ENCODE assay signal across 16 cellular contexts in genomic region chr7:104890216-104890615, GRCh38.
DNase-seq lines count a peak whose midpoint lies in the region; ATAC-seq, FAIRE-seq and TF ChIP-seq lines count a peak whose summit lies in the region.
"Had no signal": no experiment of that assay in that cellular context is flagged by ENCODE, and none has a peak within 500 bp of the region (broad histone marks: within the 10 kb centered on the region; RNA-seq: fewer than 3 reads in every experiment).

No MANE protein-coding gene starts in this region.

- H3K79me1 ChIP-seq in H1 (ENCODE audit: low read depth, low read length), result no peaks in the 10 kb centered on the region

- H3K4me2 ChIP-seq in H1 (ENCODE audit: insufficient read depth in 1 of 2, low read depth in 2 of 2, low read length in 2 of 2), result no peak overlapping the region
- H3K4me2 ChIP-seq in neural progenitor cell, result no peak overlapping the region

- no peaks in the 10 kb centered on the region for H3K36me3 ChIP-seq in H1 (ENCODE audit: control insufficient read depth in 2 of 4, insufficient read depth in 4 of 4, low read length in 3 of 4)
- H3K36me3 ChIP-seq in neural progenitor cell, result no peaks in the 10 kb centered on the region

- H3K4me1 Mint-ChIP-seq in WTC11 (peaks cover 7% of the 10 kb centered on the region), neural progenitor cell (peaks cover 10% of the 10 kb centered on the region)
- no peaks in the 10 kb centered on the region for H3K4me1 Mint-ChIP-seq in activated CD4-positive, alpha-beta T cell treated with anti-CD3 and anti-CD28 coated beads, Interleukin-2, amount 10 ng/mL, durations not matched to agents 24 days and 14 days
- H3K4me1 Mint-ChIP-seq: CD4-positive, alpha-beta memory T cell had no signal

- H2AFZ ChIP-seq in H1 (ENCODE audit: low read length) (peak overlapping the region; percentile 96), neural progenitor cell (replicated peaks) (peak overlapping the region; percentile 52)

- no peak overlapping the region for H2BK5ac ChIP-seq in H1 (ENCODE audit: low read depth, low read length)

- H3K9me3 Mint-ChIP-seq in WTC11, result peaks cover 7% of the 10 kb centered on the region
- no peaks in the 10 kb centered on the region for H3K9me3 Mint-ChIP-seq in neural progenitor cell
- H3K9me3 Mint-ChIP-seq in activated CD4-positive, alpha-beta T cell treated with anti-CD3 and anti-CD28 coated beads, Interleukin-2, amount 10 ng/mL, durations not matched to agents 24 days and 14 days, result no peaks in the 10 kb centered on the region
- H3K9me3 Mint-ChIP-seq: CD4-positive, alpha-beta memory T cell; H9 had no signal

- H3K4me3 Mint-ChIP-seq in WTC11, result no peak overlapping the region
- H3K4me3 Mint-ChIP-seq in neural progenitor cell, result no peak overlapping the region
- H3K4me3 Mint-ChIP-seq in activated CD4-positive, alpha-beta T cell treated with anti-CD3 and anti-CD28 coated beads, Interleukin-2, amount 10 ng/mL, durations not matched to agents 24 days and 14 days, result no peak overlapping the region
- H3K4me3 Mint-ChIP-seq: CD4-positive, alpha-beta memory T cell; H9 had no signal

- no peak overlapping the region for H3K23ac ChIP-seq in H1 (ENCODE audit: insufficient read length)

- TF ChIP-seq CTCF in WTC11 (IDR thresholded peaks at IDR 0.05) (no peak), H1 (IDR thresholded peaks at IDR 0.05; ENCODE audit: control extremely low read depth in 1 of 3, insufficient read depth in 1 of 3, low read depth in 1 of 3, low read length in 3 of 3) (no peak), neural progenitor cell (IDR thresholded peaks at IDR 0.05) (no peak)

- H3K27me3 Mint-ChIP-seq in WTC11 (ENCODE audit: low read depth) (peaks cover 5% of the 10 kb centered on the region; the same call in 1 of the 2 replicates), neural progenitor cell (ENCODE audit: insufficient read depth, low read depth) (peaks cover 1% of the 10 kb centered on the region)
- H3K27me3 Mint-ChIP-seq in activated CD4-positive, alpha-beta T cell treated with anti-CD3 and anti-CD28 coated beads, Interleukin-2, amount 10 ng/mL, durations not matched to agents 24 days and 14 days, result peaks cover 16% of the 10 kb centered on the region

- H3K4ac ChIP-seq in H1 (replicated peaks; ENCODE audit: insufficient read length, low read depth, low read length), result no peak overlapping the region

- TF ChIP-seq RAD21 in H1 (IDR thresholded peaks at IDR 0.05 in 1 of 2, conservative IDR thresholded peaks at IDR 0.05 in 1 of 2; ENCODE audit: low read depth in 2 of 2, low read length in 2 of 2), result no peak

- peak; percentile 55 for ATAC-seq in WTC11
- no peak for ATAC-seq in GM18861 (IDR thresholded peaks at IDR 0.05; ENCODE audit: unreplicated experiment)
- ATAC-seq: HCT116 had no signal

- no peak overlapping the region for H4K91ac ChIP-seq in H1 (replicated peaks; ENCODE audit: insufficient read length, low read length)

- H3K9me3 ChIP-seq in H1 (ENCODE audit: insufficient read depth in 2 of 2, low read depth in 1 of 2, low read length in 1 of 2) (no peaks in the 10 kb centered on the region), neural progenitor cell (ENCODE audit: low read depth) (no peaks in the 10 kb centered on the region)

- H3F3A ChIP-seq in neural progenitor cell (ENCODE audit: low read depth), result no peaks in the 10 kb centered on the region

- H3K27me3 ChIP-seq in H1 (replicated peaks in 1 of 4; ENCODE audit: control insufficient read depth in 3 of 4, extremely low read depth in 1 of 4, insufficient read depth in 3 of 4, low read length in 3 of 4) (no peaks in the 10 kb centered on the region), neural progenitor cell (no peaks in the 10 kb centered on the region)

- no peaks in the 10 kb centered on the region for H3K23me2 ChIP-seq in H1 (ENCODE audit: low read depth, low read length)

- no peak overlapping the region for H2BK20ac ChIP-seq in H1 (ENCODE audit: low read length)

- no peak overlapping the region for H3K56ac ChIP-seq in H1 (replicated peaks; ENCODE audit: insufficient read length, low read depth, low read length)

- DNase-seq in WTC11 (ENCODE audit: low spot score), result no peak
- no peak for DNase-seq in H1 (ENCODE audit: low read depth in 1 of 2, low spot score in 2 of 2)
- DNase-seq in neural progenitor cell (ENCODE audit: low spot score), result no peak
- no peak for DNase-seq in activated CD4-positive, alpha-beta T cell treated with anti-CD3 and anti-CD28 coated beads, Interleukin-2, amount 10 ng/mL, durations not matched to agents 24 days and 14 days
- no peak for DNase-seq in NCI-H2029 treated with DMSO at 0.1 percent for 48 hours (lab: John Stamatoyannopoulos, UW)
- DNase-seq: C1 segment of cervical spinal cord; Calu3; CD4-positive, alpha-beta memory T cell; COR-L47; DMS53; DMS79 treated with DMSO at 0.1 percent for 48 hours; H9 had no signal

- no peak overlapping the region for H2BK120ac ChIP-seq in H1 (replicated peaks; ENCODE audit: low read depth, low read length)

- H2AK5ac ChIP-seq in H1 (ENCODE audit: low read depth, low read length), result no peak overlapping the region

- H4K20me1 ChIP-seq in H1 (replicated peaks in 1 of 2; ENCODE audit: control insufficient read depth in 1 of 2, insufficient read depth in 2 of 2, low read length in 2 of 2), result no peaks in the 10 kb centered on the region
- H4K20me1 ChIP-seq in neural progenitor cell (ENCODE audit: low read depth), result no peaks in the 10 kb centered on the region

- TF ChIP-seq EP300 in H1 (IDR thresholded peaks at IDR 0.05; ENCODE audit: borderline replicate concordance in 1 of 2, low read depth in 2 of 2, low read length in 2 of 2), result no peak

- intact Hi-C loops in activated CD4-positive, alpha-beta T cell treated with anti-CD3 and anti-CD28 coated beads, Interleukin-2, amount 10 ng/mL, durations not matched to agents 24 days and 14 days (cut with micrococcal nuclease), result no loop called here

- H2BK15ac ChIP-seq in H1 (ENCODE audit: low read length), result no peak overlapping the region

- no peak for TF ChIP-seq POLR2A in H1 (IDR thresholded peaks at IDR 0.05; ENCODE audit: control extremely low read depth in 1 of 2, low read depth in 2 of 2, low read length in 2 of 2)

- H3K4me1 ChIP-seq in H1 (replicated peaks in 1 of 4; ENCODE audit: control insufficient read depth in 3 of 4, insufficient read depth in 4 of 4, low read length in 3 of 4) (no peaks in the 10 kb centered on the region), neural progenitor cell (peaks cover 9% of the 10 kb centered on the region)

- H3K18ac ChIP-seq in H1 (ENCODE audit: extremely low read depth, low read length), result no peak overlapping the region

- H3K27ac ChIP-seq in H1 (ENCODE audit: low read depth, low read length) (no peak overlapping the region), neural progenitor cell (no peak overlapping the region)

- POLR2A ChIA-PET in WTC11 (lab: Charles Lee), result no interaction called here
- POLR2A ChIA-PET in H1 (lab: Charles Lee; ENCODE audit: partially characterized antibody), result no interaction called here

- no peak overlapping the region for H3K14ac ChIP-seq in H1 (ENCODE audit: insufficient read length)

- FAIRE-seq in H1 (lab: Jason Lieb, UNC), result no peak
- FAIRE-seq: G401.6, GM18507 had no signal

- H3K79me2 ChIP-seq in H1 (ENCODE audit: control insufficient read depth in 1 of 2, insufficient read depth in 2 of 2, low read length in 2 of 2) (no peaks in the 10 kb centered on the region), neural progenitor cell (ENCODE audit: low read depth) (no peaks in the 10 kb centered on the region)

- H4K5ac ChIP-seq in H1 (ENCODE audit: insufficient read length, low read depth, low read length), result no peak overlapping the region

- CTCF ChIA-PET in WTC11 (lab: Charles Lee), result interaction anchor here (0.9 kb wide), 1 partner anchor 42 kb away, joined by 3 read pairs; no protein-coding TSS in a partner anchor
- CTCF ChIA-PET in H1 (lab: Charles Lee; ENCODE audit: partially characterized antibody), result interaction anchor here (0.8 to 2.4 kb wide), 5 partner anchors 27 to 247 kb away, joined by 3 to 10 read pairs (median 3); no protein-coding TSS in a partner anchor

- H4K8ac ChIP-seq in H1 (ENCODE audit: extremely low read depth, insufficient read depth, low read length), result no peak overlapping the region

- WGBS in H1 (ENCODE audit: extremely low coverage in 1 of 2, insufficient coverage in 1 of 2, insufficient read length in 1 of 2, insufficient replicate concordance in 2 of 2, low coverage in 1 of 2, low lambda C conversion rate in 2 of 2, missing lambda C conversion rate in 1 of 2), 2 experiments, result 80% methylated on average over 5 of the region's 5 CpGs; no CpG with 5 or more reads in 1 of the 2 experiments

- no peaks in the 10 kb centered on the region for H3K36me3 Mint-ChIP-seq in WTC11
- H3K36me3 Mint-ChIP-seq in neural progenitor cell, result no peaks in the 10 kb centered on the region
- H3K36me3 Mint-ChIP-seq in activated CD4-positive, alpha-beta T cell treated with anti-CD3 and anti-CD28 coated beads, Interleukin-2, amount 10 ng/mL, durations not matched to agents 24 days and 14 days (ENCODE audit: low read depth), result no peaks in the 10 kb centered on the region
- H3K36me3 Mint-ChIP-seq: CD4-positive, alpha-beta memory T cell had no signal

- H3K4me3 ChIP-seq in H1 (ENCODE audit: extremely low read depth in 1 of 4, insufficient read depth in 2 of 4, low read depth in 3 of 4, low read length in 4 of 4), result no peak overlapping the region
- H3K4me3 ChIP-seq in neural progenitor cell, result no peak overlapping the region

- H3K27ac Mint-ChIP-seq in WTC11 (no peak overlapping the region), neural progenitor cell (no peak overlapping the region)
- H3K27ac Mint-ChIP-seq in activated CD4-positive, alpha-beta T cell treated with anti-CD3 and anti-CD28 coated beads, Interleukin-2, amount 10 ng/mL, durations not matched to agents 24 days and 14 days, result no peak overlapping the region
- H3K27ac Mint-ChIP-seq: CD4-positive, alpha-beta memory T cell; H9 had no signal

- no peak overlapping the region for H2BK12ac ChIP-seq in H1 (ENCODE audit: low read depth, low read length)

- H3K9ac ChIP-seq in H1 (replicated peaks in 1 of 4; ENCODE audit: extremely low read depth in 1 of 4, low read depth in 3 of 4, low read length in 3 of 4), result no peak overlapping the region
- no peak overlapping the region for H3K9ac ChIP-seq in neural progenitor cell

TF ChIP-seq in H1, 55 proteins besides CTCF, POLR2A, EP300 and RAD21:
- TF ChIP-seq GABPA (IDR thresholded peaks at IDR 0.05; ENCODE audit: borderline replicate concordance, insufficient read depth, low read length) (no peak), NRF1 (IDR thresholded peaks at IDR 0.05; ENCODE audit: low read depth, low read length) (no peak), TBP (IDR thresholded peaks at IDR 0.05; ENCODE audit: low read depth, low read length) (no peak), EGR1 (IDR thresholded peaks at IDR 0.05; ENCODE audit: borderline replicate concordance, low read depth, low read length) (no peak), RXRA (IDR thresholded peaks at IDR 0.05; ENCODE audit: insufficient read depth, low read depth, low read length) (no peak)
